ENCODE assay signal across 1 cellular context in the genomic region with DNA sequence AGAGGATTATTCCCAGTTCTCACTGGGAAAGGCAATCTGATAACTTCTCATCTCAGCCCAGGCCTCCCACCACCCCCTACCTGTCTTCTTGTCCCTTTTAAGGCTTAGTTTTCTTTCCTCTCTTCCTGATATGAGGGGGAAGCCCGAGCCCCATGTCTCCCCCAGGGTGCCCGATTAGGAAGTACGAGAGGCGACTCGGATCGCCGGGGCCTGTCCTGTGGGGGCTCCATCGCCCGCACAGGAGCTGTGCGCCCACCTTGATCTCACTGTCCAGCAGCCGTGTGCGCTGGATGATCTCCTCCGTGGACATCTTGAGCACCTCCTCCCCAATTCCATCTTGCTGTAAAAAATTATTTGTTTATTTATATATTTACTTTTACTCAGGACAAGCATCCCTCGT.
TF ChIP-seq lines count a peak whose summit lies in the region.

No MANE protein-coding gene starts in this region.

TF ChIP-seq in WTC11, 78 proteins besides CTCF, POLR2A, EP300 and RAD21 (continued from another document):
- TF ChIP-seq, protein P1, sequence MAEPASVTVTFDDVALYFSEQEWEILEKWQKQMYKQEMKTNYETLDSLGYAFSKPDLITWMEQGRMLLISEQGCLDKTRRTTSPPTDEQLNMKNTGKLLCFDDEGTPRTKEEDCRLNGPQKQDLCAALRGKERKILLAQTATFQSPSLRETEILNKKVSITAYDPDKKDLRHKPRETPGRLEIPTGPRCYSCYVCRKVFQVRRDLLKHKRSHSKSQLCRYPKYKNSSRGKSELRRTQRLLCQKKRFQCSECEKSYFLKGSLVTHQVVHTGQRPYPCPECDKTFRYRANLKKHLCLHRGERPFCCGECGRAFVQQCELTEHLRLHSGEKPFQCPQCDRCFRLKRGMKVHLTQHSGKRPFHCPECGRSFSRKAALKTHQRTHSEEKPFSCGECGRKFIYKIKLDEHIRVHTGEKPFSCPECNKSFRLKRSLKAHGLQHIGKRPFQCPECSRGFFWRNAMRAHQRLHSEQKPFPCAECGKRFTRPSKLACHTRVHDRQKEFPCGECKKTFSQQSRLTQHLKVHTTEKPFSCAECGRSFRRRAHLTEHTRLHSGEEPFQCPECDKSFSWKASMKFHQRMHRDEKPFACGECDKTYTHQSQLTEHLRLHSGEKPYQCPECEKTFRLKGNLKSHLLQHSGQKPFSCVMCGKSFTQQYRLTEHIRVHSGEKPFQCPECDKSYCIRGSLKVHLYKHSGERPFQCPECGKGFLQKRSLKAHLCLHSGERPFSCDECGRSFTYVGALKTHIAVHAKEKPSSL (CRISPR knock-in tag; conservative IDR thresholded peaks at IDR 0.05) = no peak
- TF ChIP-seq, protein P2, sequence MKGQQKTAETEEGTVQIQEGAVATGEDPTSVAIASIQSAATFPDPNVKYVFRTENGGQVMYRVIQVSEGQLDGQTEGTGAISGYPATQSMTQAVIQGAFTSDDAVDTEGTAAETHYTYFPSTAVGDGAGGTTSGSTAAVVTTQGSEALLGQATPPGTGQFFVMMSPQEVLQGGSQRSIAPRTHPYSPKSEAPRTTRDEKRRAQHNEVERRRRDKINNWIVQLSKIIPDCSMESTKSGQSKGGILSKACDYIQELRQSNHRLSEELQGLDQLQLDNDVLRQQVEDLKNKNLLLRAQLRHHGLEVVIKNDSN (CRISPR knock-in tag; IDR thresholded peaks at IDR 0.05) = no peak
- TF ChIP-seq CREB1 (CRISPR knock-in tag; IDR thresholded peaks at IDR 0.05) (no peak), NR3C1 (CRISPR knock-in tag; conservative IDR thresholded peaks at IDR 0.05; ENCODE audit: low read depth) (no peak), JAZF1 (CRISPR knock-in tag; IDR thresholded peaks at IDR 0.05) (no peak), NFYB (CRISPR knock-in tag; conservative IDR thresholded peaks at IDR 0.05; ENCODE audit: low read depth) (no peak)
